ENCODE assay signal across 8 cellular contexts in genomic region chr4:139099366-139099982, GRCh38.
DNase-seq lines count a peak whose midpoint lies in the region; ATAC-seq, FAIRE-seq and TF ChIP-seq lines count a peak whose summit lies in the region.

No MANE protein-coding gene starts in this region.

- peaks cover 8% of the 10 kb centered on the region for H3K36me3 ChIP-seq in WERI-Rb-1
- H3K36me3 ChIP-seq in mammary epithelial cell (ENCODE audit: insufficient read depth, low read length) = no peaks in the 10 kb centered on the region
- no peaks in the 10 kb centered on the region for H3K36me3 ChIP-seq in kidney (ENCODE audit: control insufficient read depth in 1 of 2, insufficient read depth in 2 of 2, low read length in 2 of 2)

- no peak overlapping the region for H3K27ac ChIP-seq in WERI-Rb-1
- H3K27ac ChIP-seq in mammary epithelial cell (ENCODE audit: insufficient read depth, low read depth, low read length) = no peak overlapping the region
- no peak overlapping the region for H3K27ac ChIP-seq in kidney (ENCODE audit: low read depth in 2 of 2, low read length in 2 of 2)

- peak; percentile 71 for DNase-seq in NCI-H2196 (lab: John Stamatoyannopoulos, UW; ENCODE audit: unreplicated experiment)
- peak; percentile 78 for DNase-seq in WERI-Rb-1
- peak; percentile 70 for DNase-seq in mammary epithelial cell
- DNase-seq in kidney = no peak
- peak; percentile 60 for DNase-seq in stimulated activated CD4-positive, alpha-beta T cell treated with anti-CD3 and anti-CD28 coated beads, Interleukin-2, amount 100 ng/mL, for 4 hours (ENCODE audit: low read depth)

- no peaks in the 10 kb centered on the region for H3K4me1 ChIP-seq in mammary epithelial cell (ENCODE audit: insufficient read depth, low read length)
- H3K4me1 ChIP-seq in kidney (ENCODE audit: control insufficient read depth in 1 of 2, insufficient read depth in 1 of 2, low read depth in 1 of 2, low read length in 2 of 2) = peaks cover 0 to 6% of the 10 kb centered on the region in 2 donors

- H3K27me3 ChIP-seq in WERI-Rb-1 (ENCODE audit: insufficient read depth, low read depth, severe bottlenecking) = no peaks in the 10 kb centered on the region
- no peaks in the 10 kb centered on the region for H3K27me3 ChIP-seq in mammary epithelial cell (ENCODE audit: insufficient read depth, low read length)

- H3K4me3 ChIP-seq in WERI-Rb-1 (ENCODE audit: low read depth, low read length) (no peak overlapping the region), mammary epithelial cell (replicated peaks in 1 of 3; ENCODE audit: insufficient read depth in 1 of 3, low read depth in 2 of 3, low read length in 3 of 3) (no peak overlapping the region), kidney (ENCODE audit: low read length in 2 of 2) (no peak overlapping the region)

- H4K20me1 ChIP-seq in mammary epithelial cell (ENCODE audit: insufficient read depth, low read length) = no peaks in the 10 kb centered on the region

- TF ChIP-seq POLR2A in GM18505 (IDR thresholded peaks at IDR 0.05; ENCODE audit: borderline replicate concordance, extremely low read depth, insufficient read depth, insufficient read length) = no peak

- WGBS in mammary epithelial cell (ENCODE audit: low coverage, missing lambda C conversion rate) = 4% methylated on average over 2 of the region's 2 CpGs

- no peak overlapping the region for H2AFZ ChIP-seq in mammary epithelial cell (ENCODE audit: low read depth, low read length)

- no peak overlapping the region for H3K4me2 ChIP-seq in mammary epithelial cell (ENCODE audit: insufficient read depth, low read depth, low read length)

- intact Hi-C loops in mammary epithelial cell (cut with micrococcal nuclease) (loop anchor here (1.0 kb wide), 4 partner anchors 69 to 196 kb away; no protein-coding TSS in a partner anchor), kidney (cut with DNase I) (loop anchor here (10.0 kb wide), 1 partner anchor 195 kb away; no protein-coding TSS in a partner anchor)

- no peak overlapping the region for H3K9ac ChIP-seq in mammary epithelial cell (ENCODE audit: insufficient read depth, low read length)
- H3K9ac ChIP-seq in kidney (ENCODE audit: low read length in 2 of 2) = no peak overlapping the region

- ATAC-seq in GM18505 (IDR thresholded peaks at IDR 0.05; ENCODE audit: unreplicated experiment) = peak; percentile 76
- ATAC-seq in HG03095 (IDR thresholded peaks at IDR 0.05; ENCODE audit: unreplicated experiment) = peak; percentile 90

- peak; percentile 87 for TF ChIP-seq CTCF in WERI-Rb-1 (IDR thresholded peaks at IDR 0.05; ENCODE audit: low read depth, low read length)
- TF ChIP-seq CTCF in mammary epithelial cell (conservative IDR thresholded peaks at IDR 0.05 in 1 of 2, IDR thresholded peaks at IDR 0.05 in 1 of 2; ENCODE audit: extremely low read depth in 1 of 2, insufficient read depth in 1 of 2, low read depth in 1 of 2, low read length in 2 of 2) = peak; percentile 88 to 93
- TF ChIP-seq CTCF in kidney (IDR thresholded peaks at IDR 0.05; ENCODE audit: borderline replicate concordance, extremely low read depth, insufficient read depth) = peak; percentile 89

- in situ Hi-C loops in mammary epithelial cell (cut with MboI; ENCODE audit: low sequenced_read_pairs in 2 of 2) = no loop called here

- H3K79me2 ChIP-seq in mammary epithelial cell (ENCODE audit: insufficient read depth, low read length) = no peaks in the 10 kb centered on the region

- CTCF ChIA-PET in mammary epithelial cell (lab: Charles Lee; ENCODE audit: low non-redundant PET) = interaction anchor here (1.3 kb wide), 1 partner anchor 68 kb away, joined by 9 read pairs; no protein-coding TSS in a partner anchor

- dilution Hi-C loops in mammary epithelial cell (cut with HindIII; ENCODE audit: low sequenced_read_pairs) = no loop called here

- H3K9me3 ChIP-seq in WERI-Rb-1 (ENCODE audit: severe bottlenecking) (no peaks in the 10 kb centered on the region), mammary epithelial cell (replicated peaks; ENCODE audit: insufficient read depth, low read length) (no peaks in the 10 kb centered on the region), kidney (ENCODE audit: control insufficient read depth in 1 of 2, low read length in 2 of 2) (no peaks in the 10 kb centered on the region)

- FAIRE-seq in A204.1 (lab: Jason Lieb, UNC) (peak; percentile 92), kidney (lab: Jason Lieb, UNC) (peak; percentile 85)

- no TSS peak for BruUV-seq in mammary epithelial cell (replicated peaks; lab: Mats Ljungman, UMichigan)
